In the genomic region with DNA sequence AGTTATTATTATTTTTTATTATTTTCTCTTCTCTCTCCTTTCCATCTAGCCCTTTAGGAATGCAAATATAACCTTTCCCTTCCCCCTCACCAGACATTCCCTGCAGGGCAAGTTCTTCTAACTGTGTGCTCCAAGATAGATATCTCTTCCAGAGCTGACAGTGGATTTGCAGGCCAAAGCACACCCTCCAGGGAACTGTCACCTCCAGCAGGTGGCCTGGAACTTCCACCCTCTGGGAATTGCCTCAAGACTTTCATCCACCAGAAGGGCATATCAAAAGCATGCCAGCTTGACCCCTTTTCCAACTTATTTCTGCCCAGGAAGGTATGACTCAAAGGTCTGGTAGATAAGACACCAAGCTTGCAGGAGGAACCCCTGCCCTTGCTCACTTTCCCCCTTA, we compare ENCODE assay signal across 26 cellular contexts. TPM values are rescaled to one million over a fixed set of nuclear protein-coding genes. Genes with fewer than 3 reads are reported as not detected.
"Had no signal": no experiment of that assay in that cellular context is flagged by ENCODE, and none has a peak within 500 bp of the region (broad histone marks: within the 10 kb centered on the region; RNA-seq: fewer than 3 reads in every experiment).

No MANE protein-coding gene starts in this region.

- H3K4me3 Mint-ChIP-seq: naive thymus-derived CD4-positive, alpha-beta T cell had no signal

- H3K4me1 ChIP-seq: esophagus squamous epithelium, gastrocnemius medialis, left lung, lower lobe of right lung had no signal

- H3K27ac Mint-ChIP-seq: naive thymus-derived CD4-positive, alpha-beta T cell had no signal

- H3K36me3 ChIP-seq: esophagus squamous epithelium, gastrocnemius medialis, heart right ventricle, left lung, lower lobe of right lung had no signal

- H3K36me3 Mint-ChIP-seq: naive thymus-derived CD4-positive, alpha-beta T cell had no signal

- H3K27ac ChIP-seq: coronary artery, dorsolateral prefrontal cortex, epithelial cell of prostate, esophagus squamous epithelium, gastrocnemius medialis, heart right ventricle, left lung, lower lobe of right lung had no signal

- H3K9me3 ChIP-seq: esophagus squamous epithelium, gastrocnemius medialis, left lung, lower lobe of right lung had no signal

- H3K4me3 ChIP-seq: coronary artery, dorsolateral prefrontal cortex, esophagus squamous epithelium, gastrocnemius medialis, heart right ventricle, left lung, lower lobe of right lung had no signal

- H3K27me3 ChIP-seq: dorsolateral prefrontal cortex, gastrocnemius medialis, heart right ventricle had no signal

- DNase-seq: dermis blood vessel endothelial cell; dorsolateral prefrontal cortex; effector CD4-positive, alpha-beta T cell; effector memory CD4-positive, alpha-beta T cell; erythroblast; esophagus squamous epithelium; foreskin fibroblast; foreskin melanocyte; gastrocnemius medialis; glutamatergic neuron; head of caudate nucleus; heart right ventricle; hippocampal formation; left cardiac atrium; left lung; left ventricle myocardium superior; lower lobe of right lung; mesenchymal stem cell; midbrain; naive thymus-derived CD4-positive, alpha-beta T cell had no signal

RNA-seq across cellular contexts. Expression of gene KCNA5, which starts 13.6 kb away (rescaled TPM):
- total RNA-seq: dermis blood vessel endothelial cell; esophagus mucosa; glomerular endothelial cell; lung microvascular endothelial cell; naive thymus-derived CD4-positive, alpha-beta T cell had no signal
- polyA plus RNA-seq: keratinocyte; naive thymus-derived CD4-positive, alpha-beta T cell had no signal
